In the genomic region with DNA sequence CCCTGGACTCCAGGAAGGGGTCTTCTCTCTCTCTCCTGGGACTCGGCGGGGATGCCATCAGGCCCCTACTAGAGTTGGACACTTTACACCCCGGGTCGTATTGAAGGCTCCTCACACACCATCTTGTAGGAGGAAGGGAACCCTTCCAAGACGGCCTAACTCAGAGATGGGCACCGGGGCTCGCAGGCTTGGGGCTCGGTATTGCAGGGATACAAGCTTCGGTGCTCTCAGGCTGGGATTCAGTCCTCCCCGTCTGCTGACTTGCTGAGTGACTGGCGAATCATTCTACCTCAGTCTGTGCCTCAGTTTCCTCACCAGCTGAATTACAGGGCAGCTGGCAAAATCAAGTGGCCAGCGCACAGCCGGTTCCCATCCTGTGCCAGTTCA, we compare ENCODE assay signal across 11 cellular contexts. TPM values are rescaled to one million over a fixed set of nuclear protein-coding genes. Genes with fewer than 3 reads are reported as not detected.
DNase-seq lines count a peak whose midpoint lies in the region; ATAC-seq and TF ChIP-seq lines count a peak whose summit lies in the region.
"Had no signal": no experiment of that assay in that cellular context is flagged by ENCODE, and none has a peak within 500 bp of the region (broad histone marks: within the 10 kb centered on the region; RNA-seq: fewer than 3 reads in every experiment).

No MANE protein-coding gene starts in this region.

- ATAC-seq in heart right ventricle = peak in 2 of 8 donors; percentile 2 to 8
- no peak for ATAC-seq in upper lobe of right lung
- no peak for ATAC-seq in HG02973 (IDR thresholded peaks at IDR 0.05; ENCODE audit: unreplicated experiment)

- no peak for TF ChIP-seq CTCF in heart right ventricle (IDR thresholded peaks at IDR 0.05)
- no peak for TF ChIP-seq CTCF in right atrium auricular region (IDR thresholded peaks at IDR 0.05)
- TF ChIP-seq CTCF in nephron (IDR thresholded peaks at IDR 0.05; ENCODE audit: unreplicated experiment in 3 of 3) = no peak
- no peak for TF ChIP-seq CTCF in upper lobe of right lung (IDR thresholded peaks at IDR 0.05)

- H3K27me3 ChIP-seq in heart right ventricle = no peaks in the 10 kb centered on the region
- no peaks in the 10 kb centered on the region for H3K27me3 ChIP-seq in right atrium auricular region
- H3K27me3 ChIP-seq in duodenal mucosa (ENCODE audit: control insufficient read depth in 1 of 2, insufficient read depth in 2 of 2, low read length in 2 of 2) = no peaks in the 10 kb centered on the region
- no peaks in the 10 kb centered on the region for H3K27me3 ChIP-seq in upper lobe of right lung

- no peaks in the 10 kb centered on the region for H3K9me3 Mint-ChIP-seq in nephron

- intact Hi-C loops in heart right ventricle (cut with DNase I) (loop anchor here in 1 of 10 donors (5.0 kb wide), 1 partner anchor 343 kb away; no protein-coding TSS in a partner anchor), upper lobe of right lung (cut with DNase I) (no loop called here)

- peaks cover 37% of the 10 kb centered on the region for H3K4me1 Mint-ChIP-seq in nephron

- peak overlapping the region; percentile 68 to 73 for H3K9ac ChIP-seq in duodenal mucosa (ENCODE audit: low read depth in 1 of 2, low read length in 2 of 2)

- peak overlapping the region in 1 of 3 experiments; percentile 61 for H3K4me3 Mint-ChIP-seq in nephron

- peak overlapping the region in 7 of 10 donors; percentile 17 to 37 (median 28) for H3K4me3 ChIP-seq in heart right ventricle
- peak overlapping the region in 1 of 2 donors; percentile 8 for H3K4me3 ChIP-seq in right atrium auricular region
- H3K4me3 ChIP-seq in duodenal mucosa (ENCODE audit: low read depth in 1 of 2, low read length in 2 of 2) = peak overlapping the region; percentile 82 to 94
- H3K4me3 ChIP-seq in upper lobe of right lung = peak overlapping the region; percentile 36

- peak overlapping the region in 9 of 10 donors; percentile 11 to 90 (median 51) for H3K27ac ChIP-seq in heart right ventricle
- peak overlapping the region in 1 of 2 donors; percentile 32 for H3K27ac ChIP-seq in right atrium auricular region
- H3K27ac ChIP-seq in duodenal mucosa (ENCODE audit: low read depth, low read length) = peak overlapping the region; percentile 86
- H3K27ac ChIP-seq in upper lobe of right lung = peak overlapping the region; percentile 66

- H3K36me3 Mint-ChIP-seq in nephron (ENCODE audit: low read depth) = no peaks in the 10 kb centered on the region

- H3K36me3 ChIP-seq in heart right ventricle = peaks cover 0 to 6% (median 0%) of the 10 kb centered on the region in 9 donors
- H3K36me3 ChIP-seq in right atrium auricular region = no peaks in the 10 kb centered on the region
- H3K36me3 ChIP-seq in duodenal mucosa (ENCODE audit: control insufficient read depth in 1 of 2, insufficient read depth in 2 of 2, low read length in 2 of 2) = no peaks in the 10 kb centered on the region
- H3K36me3 ChIP-seq in upper lobe of right lung = no peaks in the 10 kb centered on the region

- H3K9me3 ChIP-seq in heart right ventricle (no peaks in the 10 kb centered on the region), right atrium auricular region (no peaks in the 10 kb centered on the region), duodenal mucosa (ENCODE audit: control insufficient read depth in 1 of 2, low read length in 2 of 2) (no peaks in the 10 kb centered on the region), upper lobe of right lung (no peaks in the 10 kb centered on the region)

- H3K4me1 ChIP-seq in heart right ventricle = peaks cover 0 to 56% (median 30%) of the 10 kb centered on the region in 9 donors
- peaks cover 0 to 34% of the 10 kb centered on the region in 2 donors for H3K4me1 ChIP-seq in right atrium auricular region
- peaks cover 45 to 56% of the 10 kb centered on the region in 2 donors for H3K4me1 ChIP-seq in duodenal mucosa (ENCODE audit: control insufficient read depth in 1 of 2, insufficient read depth in 2 of 2, low read length in 2 of 2)
- peaks cover 25% of the 10 kb centered on the region for H3K4me1 ChIP-seq in upper lobe of right lung

- no peaks in the 10 kb centered on the region for H3K27me3 Mint-ChIP-seq in nephron (ENCODE audit: low read depth)

- no peak for DNase-seq in heart right ventricle
- DNase-seq in right atrium auricular region (ENCODE audit: low spot score) = no peak
- DNase-seq in upper lobe of right lung = no peak
- DNase-seq in NCI-H1930 (lab: John Stamatoyannopoulos, UW) = no peak
- no peak for DNase-seq in NCI-H2196 (lab: John Stamatoyannopoulos, UW; ENCODE audit: unreplicated experiment)
- DNase-seq: activated CD4-positive, CD25-positive, alpha-beta regulatory T cell; mammary epithelial cell; NCI-H524 treated with DMSO at 0.1 percent for 48 hours had no signal

- 73 to 81% methylated on average over 13 of the region's 13 CpGs for WGBS in heart right ventricle, 2 donors

- H3K27ac Mint-ChIP-seq in nephron = peak overlapping the region; percentile 82 to 93 (median 90)

RNA-seq across cellular contexts. Expression of a gene that starts 0.4 kb away (rescaled TPM):
- total RNA-seq in heart right ventricle = 1 to 10 TPM in 3 of 10 donors, under 1 TPM in 7; 0.28 to 1.8 (median 0.81) TPM
- polyA plus RNA-seq in heart right ventricle = 1 to 10 TPM; 1.9 to 5.9 TPM
- 1 to 10 TPM in 1 of 2 donors, under 1 TPM in 1; 0.52 to 2.1 TPM for total RNA-seq in right atrium auricular region
- 4.5 TPM for total RNA-seq in upper lobe of right lung

RNA-seq across cellular contexts. Expression of a gene that starts 24.0 kb away (rescaled TPM):
- 10 to 100 TPM in 2 of 10 donors, 1 to 10 TPM in 8; 5.8 to 14.2 (median 8.9) TPM for total RNA-seq in heart right ventricle
- 10 to 100 TPM; 10.6 to 14.2 TPM for polyA plus RNA-seq in heart right ventricle
- 1 to 10 TPM; 6.4 to 7.4 TPM for total RNA-seq in right atrium auricular region
- 31.5 TPM for total RNA-seq in upper lobe of right lung
